In genomic region chr12:128381961-128382360, GRCh38 we compare ENCODE assay signal across 18 cellular contexts.
A peak's percentile ranks its signal among the peaks of the same experiment; 100 is the strongest.
DNase-seq lines count a peak whose midpoint lies in the region; ATAC-seq, FAIRE-seq and TF ChIP-seq lines count a peak whose summit lies in the region.
"Had no signal": no experiment of that assay in that cellular context is flagged by ENCODE, and none has a peak within 500 bp of the region (broad histone marks: within the 10 kb centered on the region; RNA-seq: fewer than 3 reads in every experiment).

No MANE protein-coding gene starts in this region.

- H3K9me3 ChIP-seq in hepatocyte (ENCODE audit: low read depth), result no peaks in the 10 kb centered on the region
- H3K9me3 ChIP-seq: MG63 had no signal

- peaks cover 29% of the 10 kb centered on the region for H3K27me3 Mint-ChIP-seq in nephron (ENCODE audit: low read depth)

- H3K27me3 ChIP-seq in hepatocyte, result peaks cover 14% of the 10 kb centered on the region
- H3K27me3 ChIP-seq: MG63 had no signal

- peak overlapping the region; percentile 45 to 60 (median 60) for H3K4me3 Mint-ChIP-seq in nephron
- no peak overlapping the region for H3K4me3 Mint-ChIP-seq in stimulated activated effector memory CD8-positive, alpha-beta T cell treated with anti-CD3 and anti-CD28 coated beads, Interleukin-12 subunit alpha, Interleukin-12 subunit beta, amount 100 ng/mL, for 72 hours
- H3K4me3 Mint-ChIP-seq: CD8-positive, alpha-beta T cell had no signal

- peak overlapping the region; percentile 37 to 78 (median 56) for H3K27ac Mint-ChIP-seq in nephron
- no peak overlapping the region for H3K27ac Mint-ChIP-seq in stimulated activated effector memory CD8-positive, alpha-beta T cell treated with anti-CD3 and anti-CD28 coated beads, Interleukin-12 subunit alpha, Interleukin-12 subunit beta, amount 100 ng/mL, for 72 hours
- H3K27ac Mint-ChIP-seq: CD8-positive, alpha-beta T cell had no signal

- TF ChIP-seq CTCF in hepatocyte (IDR thresholded peaks at IDR 0.05; ENCODE audit: poor library complexity) (no peak), nephron (IDR thresholded peaks at IDR 0.05; ENCODE audit: unreplicated experiment in 3 of 3) (no peak), GM10248 (IDR thresholded peaks at IDR 0.05; ENCODE audit: control extremely low read depth, extremely low read depth, low read depth, missing control alignments) (no peak)

- DNase-seq in amygdala (lab: John Stamatoyannopoulos, UW) (peak in 31 of 56 donors; percentile 5 to 77 (median 42)), hepatocyte (ENCODE audit: low spot score) (no peak), substantia nigra (lab: John Stamatoyannopoulos, UW) (peak in 33 of 49 donors; percentile 1 to 69 (median 31)), GM10248 (ENCODE audit: extremely low spot score) (no peak), GM19239 (ENCODE audit: insufficient read length, low spot score) (no peak), T1000 (lab: John Stamatoyannopoulos, UW) (no peak)
- no peak for DNase-seq in stimulated activated effector memory CD8-positive, alpha-beta T cell treated with anti-CD3 and anti-CD28 coated beads, Interleukin-12 subunit alpha, Interleukin-12 subunit beta, amount 100 ng/mL, for 72 hours (ENCODE audit: low spot score in 2 of 2)
- DNase-seq: CD8-positive, alpha-beta T cell; DMS79 treated with DMSO at 0.1 percent for 48 hours; GDM1; MG63; NCI-H1105 treated with DMSO at 0.1 percent for 48 hours; NCI-H187 treated with DMSO at 0.1 percent for 48 hours; NCI-H510A; SHP77 treated with DMSO at 0.1 percent for 48 hours had no signal

- CTCF ChIA-PET in GM10248 (lab: Yijun Ruan, JAX), result no interaction called here

- no peaks in the 10 kb centered on the region for H3K36me3 ChIP-seq in hepatocyte (replicated peaks; ENCODE audit: insufficient read depth, low read depth)
- H3K36me3 ChIP-seq: MG63 had no signal

- H4K20me1 ChIP-seq in hepatocyte (ENCODE audit: insufficient read depth, poor library complexity, severe bottlenecking), result no peaks in the 10 kb centered on the region

- ATAC-seq in stimulated activated effector memory CD8-positive, alpha-beta T cell treated with anti-CD3 and anti-CD28 coated beads, Interleukin-12 subunit alpha, Interleukin-12 subunit beta, amount 100 ng/mL, for 72 hours, result no peak
- ATAC-seq: CD8-positive, alpha-beta T cell had no signal

- POLR2A ChIA-PET in GM10248 (lab: Yijun Ruan, JAX), result no interaction called here

- FAIRE-seq in GM19239 (lab: Jason Lieb, UNC), result no peak
- FAIRE-seq: D721Med, H54 had no signal

- H3K36me3 Mint-ChIP-seq in nephron (ENCODE audit: low read depth), result peaks cover 5% of the 10 kb centered on the region
- H3K36me3 Mint-ChIP-seq in stimulated activated effector memory CD8-positive, alpha-beta T cell treated with anti-CD3 and anti-CD28 coated beads, Interleukin-12 subunit alpha, Interleukin-12 subunit beta, amount 100 ng/mL, for 72 hours, result no peaks in the 10 kb centered on the region
- H3K36me3 Mint-ChIP-seq: CD8-positive, alpha-beta T cell had no signal

- no peak overlapping the region for H3K4me3 ChIP-seq in hepatocyte
- H3K4me3 ChIP-seq: MG63 had no signal

- peak overlapping the region; percentile 52 for H3K4me2 ChIP-seq in hepatocyte

- H3K4me1 ChIP-seq in hepatocyte (ENCODE audit: insufficient read depth), result peaks cover 9% of the 10 kb centered on the region

- 64% methylated on average over 10 of the region's 10 CpGs for WGBS in hepatocyte (ENCODE audit: low lambda C conversion rate, missing lambda C conversion rate)

- no peaks in the 10 kb centered on the region for H3K9me3 Mint-ChIP-seq in nephron
- H3K9me3 Mint-ChIP-seq in stimulated activated effector memory CD8-positive, alpha-beta T cell treated with anti-CD3 and anti-CD28 coated beads, Interleukin-12 subunit alpha, Interleukin-12 subunit beta, amount 100 ng/mL, for 72 hours, result no peaks in the 10 kb centered on the region
- H3K9me3 Mint-ChIP-seq: CD8-positive, alpha-beta T cell had no signal

- H3K79me2 ChIP-seq in hepatocyte, result no peaks in the 10 kb centered on the region

- no peaks in the 10 kb centered on the region for H3K9me2 ChIP-seq in hepatocyte (replicated peaks; ENCODE audit: insufficient read depth)

- H2AFZ ChIP-seq in hepatocyte, result no peak overlapping the region

- H3K27ac ChIP-seq in hepatocyte, result peak overlapping the region; percentile 67
- H3K27ac ChIP-seq in substantia nigra (ENCODE audit: low read depth, low read length, poor library complexity, severe bottlenecking), result peak overlapping the region; percentile 72

- H3K4me1 Mint-ChIP-seq in nephron, result peaks cover 18% of the 10 kb centered on the region
- no peaks in the 10 kb centered on the region for H3K4me1 Mint-ChIP-seq in stimulated activated effector memory CD8-positive, alpha-beta T cell treated with anti-CD3 and anti-CD28 coated beads, Interleukin-12 subunit alpha, Interleukin-12 subunit beta, amount 100 ng/mL, for 72 hours

Comparison
In these comparisons a context has a peak if more than half of its experiments do, and no peak if none do; other contexts are left out.
1. DNase-seq: peak in amygdala (31 of 56) and substantia nigra (33 of 49); none in hepatocyte (single experiment), GM10248 (single experiment), GM19239 (single experiment), stimulated activated effector memory CD8-positive, alpha-beta T cell treated with anti-CD3 and anti-CD28 coated beads, Interleukin-12 subunit alpha, Interleukin-12 subunit beta, amount 100 ng/mL, for 72 hours (0 of 2) and T1000 (single experiment).